In genomic region chr14:78090820-78091219, GRCh38 we compare ENCODE assay signal across 26 cellular contexts.
DNase-seq lines count a peak whose midpoint lies in the region; ATAC-seq, FAIRE-seq and TF ChIP-seq lines count a peak whose summit lies in the region.
"Had no signal": no experiment of that assay in that cellular context is flagged by ENCODE, and none has a peak within 500 bp of the region (broad histone marks: within the 10 kb centered on the region; RNA-seq: fewer than 3 reads in every experiment).

No MANE protein-coding gene starts in this region.

- H3K36me3 Mint-ChIP-seq in endodermal cell (ENCODE audit: low read depth): no peaks in the 10 kb centered on the region
- H3K36me3 Mint-ChIP-seq: CD14-positive monocyte; CD4-positive, alpha-beta memory T cell; CD4-positive, CD25-positive, alpha-beta regulatory T cell; CD8-positive, alpha-beta memory T cell had no signal

- no peak for TF ChIP-seq EP300 in HepG2 (IDR thresholded peaks at IDR 0.05; ENCODE audit: low read depth in 2 of 2, low read length in 2 of 2)
- TF ChIP-seq EP300 in HepG2 (CRISPR knock-in tag; IDR thresholded peaks at IDR 0.05; ENCODE audit: borderline replicate concordance): no peak

- H3K4me1 ChIP-seq in HepG2 (ENCODE audit: insufficient read depth, low read length): peaks cover 22% of the 10 kb centered on the region
- no peaks in the 10 kb centered on the region for H3K4me1 ChIP-seq in right lobe of liver
- H3K4me1 ChIP-seq in endodermal cell (ENCODE audit: control insufficient read depth, insufficient read depth, low read length): no peaks in the 10 kb centered on the region
- no peaks in the 10 kb centered on the region for H3K4me1 ChIP-seq in testis
- H3K4me1 ChIP-seq: BE2C had no signal

- TF ChIP-seq CTCF in HepG2 (CRISPR knock-in tag; IDR thresholded peaks at IDR 0.05) (no peak), right lobe of liver (IDR thresholded peaks at IDR 0.05) (no peak), endodermal cell (conservative IDR thresholded peaks at IDR 0.05) (no peak), testis (IDR thresholded peaks at IDR 0.05) (no peak)

- 4% methylated on average over 7 of the region's 9 CpGs for WGBS in HepG2 (ENCODE audit: low lambda C conversion rate)
- 61% methylated on average over 5 of the region's 9 CpGs for WGBS in right lobe of liver (ENCODE audit: insufficient coverage, low coverage, low lambda C conversion rate, missing lambda C conversion rate)
- WGBS in endodermal cell (ENCODE audit: insufficient coverage in 1 of 2, insufficient read length in 1 of 2), 2 experiments: 95 to 96% methylated on average over 7 to 9 of the region's 9 CpGs
- WGBS in testis, 2 donors: 62 to 78% methylated on average over 8 to 9 of the region's 9 CpGs

- no peak overlapping the region for H3K4me2 ChIP-seq in HepG2 (ENCODE audit: low read depth, low read length)
- H3K4me2 ChIP-seq: BLaER1 had no signal

- no peaks in the 10 kb centered on the region for H3K9me3 Mint-ChIP-seq in endodermal cell
- H3K9me3 Mint-ChIP-seq: CD4-positive, alpha-beta memory T cell had no signal

- POLR2A ChIA-PET in HepG2 (lab: Yijun Ruan, JAX): no interaction called here

- no peaks in the 10 kb centered on the region for H4K20me1 ChIP-seq in HepG2 (ENCODE audit: insufficient read depth, low read length)
- H4K20me1 ChIP-seq: BLaER1 had no signal

- no peak overlapping the region for H3K27ac Mint-ChIP-seq in endodermal cell
- H3K27ac Mint-ChIP-seq: CD14-positive monocyte; CD4-positive, alpha-beta memory T cell; CD8-positive, alpha-beta memory T cell had no signal

- peak; percentile 41 for DNase-seq in HepG2 (ENCODE audit: low spot score)
- no peak for DNase-seq in right lobe of liver
- peak; percentile 12 for DNase-seq in endodermal cell
- no peak for DNase-seq in activated CD4-positive, alpha-beta T cell treated with anti-CD3 and anti-CD28 coated beads, Interleukin-2, amount 50 U/mL, for 1 hour
- DNase-seq in testis: no peak
- DNase-seq: 8988T; ACHN; BE2C; C1 segment of cervical spinal cord; CD4-positive, alpha-beta memory T cell; CD4-positive, CD25-positive, alpha-beta regulatory T cell; CD8-positive, alpha-beta memory T cell; COR-L47; DMS 273 treated with DMSO at 0.1 percent for 48 hours; DMS153; DMS53; DMS79; DND-41; EL; GDM1 had no signal

- H3K9me3 ChIP-seq in HepG2 (ENCODE audit: low read length) (no peaks in the 10 kb centered on the region), right lobe of liver (no peaks in the 10 kb centered on the region), endodermal cell (ENCODE audit: control insufficient read depth, low read length) (no peaks in the 10 kb centered on the region), testis (no peaks in the 10 kb centered on the region)
- H3K9me3 ChIP-seq: BE2C, BLaER1 had no signal

- no peak overlapping the region for H3K4me3 ChIP-seq in HepG2 (replicated peaks in 1 of 3; ENCODE audit: insufficient read depth in 1 of 3, low read depth in 2 of 3, low read length in 3 of 3)
- no peak overlapping the region for H3K4me3 ChIP-seq in right lobe of liver
- H3K4me3 ChIP-seq in endodermal cell (ENCODE audit: low read length): no peak overlapping the region
- H3K4me3 ChIP-seq in testis: no peak overlapping the region
- H3K4me3 ChIP-seq: BLaER1, GM12878 had no signal

- H3K4me1 Mint-ChIP-seq in endodermal cell: peaks cover 3% of the 10 kb centered on the region
- H3K4me1 Mint-ChIP-seq: CD14-positive monocyte; CD4-positive, alpha-beta memory T cell; CD4-positive, CD25-positive, alpha-beta regulatory T cell; CD8-positive, alpha-beta memory T cell had no signal

- H3K36me3 ChIP-seq in HepG2 (replicated peaks in 1 of 2; ENCODE audit: control insufficient read depth in 1 of 2, insufficient read depth in 2 of 2, low read length in 2 of 2) (no peaks in the 10 kb centered on the region), right lobe of liver (no peaks in the 10 kb centered on the region), endodermal cell (ENCODE audit: control insufficient read depth, insufficient read depth, low read length) (no peaks in the 10 kb centered on the region), testis (ENCODE audit: low read depth, missing control alignments) (no peaks in the 10 kb centered on the region)
- H3K36me3 ChIP-seq: BE2C, BLaER1 had no signal

- TF ChIP-seq POLR2A in HepG2 (IDR thresholded peaks at IDR 0.05; ENCODE audit: insufficient read depth in 1 of 2, low read depth in 2 of 2, low read length in 2 of 2) (no peak), right lobe of liver (IDR thresholded peaks at IDR 0.05) (no peak), testis (IDR thresholded peaks at IDR 0.05) (no peak)

- H3K9ac ChIP-seq in HepG2 (ENCODE audit: insufficient read depth, low read depth, low read length) (no peak overlapping the region), endodermal cell (ENCODE audit: extremely low read depth, low read length, poor library complexity, severe bottlenecking) (no peak overlapping the region)
- H3K9ac ChIP-seq: BLaER1 had no signal

- ATAC-seq in HepG2 (peak; percentile 79), right lobe of liver (no peak)
- ATAC-seq: GM12878 had no signal

- H3K27me3 ChIP-seq in HepG2 (ENCODE audit: control insufficient read depth in 1 of 2, insufficient read depth in 2 of 2, low read length in 2 of 2): peaks cover 7 to 55% of the 10 kb centered on the region in 2 experiments; a peak in 4 of 5 replicates
- H3K27me3 ChIP-seq in right lobe of liver: no peaks in the 10 kb centered on the region
- H3K27me3 ChIP-seq in endodermal cell (ENCODE audit: control insufficient read depth, insufficient read depth, low read length, poor library complexity, severe bottlenecking): no peaks in the 10 kb centered on the region
- no peaks in the 10 kb centered on the region for H3K27me3 ChIP-seq in testis
- H3K27me3 ChIP-seq: BLaER1 had no signal

- H3K79me2 ChIP-seq in HepG2 (ENCODE audit: insufficient read depth, low read length): no peaks in the 10 kb centered on the region

- TF ChIP-seq RAD21 in HepG2 (CRISPR knock-in tag; IDR thresholded peaks at IDR 0.05): no peak

- H3K4me3 Mint-ChIP-seq in endodermal cell: no peak overlapping the region
- H3K4me3 Mint-ChIP-seq: CD4-positive, alpha-beta memory T cell; CD4-positive, CD25-positive, alpha-beta regulatory T cell; CD8-positive, alpha-beta memory T cell had no signal

- in situ Hi-C loops in HepG2 (cut with HindIII; ENCODE audit: extremely low pct_ligation_motif_present, low pct_unique_long_range_greater_than_20kb): no loop called here

- CTCF ChIA-PET in HepG2 (lab: Yijun Ruan, JAX; ENCODE audit: low intra/inter-chr PET ratio, low total read pairs): no interaction called here

- no peak overlapping the region for H2AFZ ChIP-seq in HepG2 (ENCODE audit: low read length)

- BruUV-seq in HepG2 (replicated peaks; lab: Mats Ljungman, UMichigan): no TSS peak

- FAIRE-seq in HepG2 (lab: Jason Lieb, UNC): peak; percentile 26
- FAIRE-seq: A204.1, GM12878, GM12892, GM18507 had no signal

- H3K27ac ChIP-seq in HepG2 (ENCODE audit: extremely low read length, insufficient read depth, low read length): no peak overlapping the region
- no peak overlapping the region for H3K27ac ChIP-seq in right lobe of liver
- no peak overlapping the region for H3K27ac ChIP-seq in endodermal cell (ENCODE audit: low read depth, low read length)
- H3K27ac ChIP-seq in testis: no peak overlapping the region
- H3K27ac ChIP-seq: BLaER1 had no signal

- H3K27me3 Mint-ChIP-seq in endodermal cell (ENCODE audit: insufficient read depth): no peaks in the 10 kb centered on the region
- H3K27me3 Mint-ChIP-seq: CD4-positive, CD25-positive, alpha-beta regulatory T cell had no signal

- intact Hi-C loops in HepG2 (cut with micrococcal nuclease; ENCODE audit: unreplicated experiment) (no loop called here), right lobe of liver (cut with DNase I) (no loop called here), testis (cut with DNase I; ENCODE audit: low total_unique reads) (no loop called here)

TF ChIP-seq in HepG2, 621 proteins besides CTCF, POLR2A, EP300 and RAD21:
- TF ChIP-seq KDM1A (CRISPR knock-in tag; IDR thresholded peaks at IDR 0.05) (0 out of 2 replicates have a peak, but pooled peaks have one; percentile 28), NR2F6 (IDR thresholded peaks at IDR 0.05) (no peak), NR2F6 (CRISPR knock-in tag; IDR thresholded peaks at IDR 0.05) (0 out of 2 replicates have a peak, but pooled peaks have one; percentile 7), TRIM22 (IDR thresholded peaks at IDR 0.05) (no peak), FOXO1 (CRISPR knock-in tag; IDR thresholded peaks at IDR 0.05) (0 out of 2 replicates have a peak, but pooled peaks have one; percentile 33), XRCC5 (optimal IDR thresholded peaks at IDR 0.05; ENCODE audit: low read length) (peak; percentile 31), KMT2A (CRISPR knock-in tag; IDR thresholded peaks at IDR 0.05) (no peak), SOX5 (CRISPR knock-in tag; IDR thresholded peaks at IDR 0.05; ENCODE audit: borderline replicate concordance) (peak; percentile 70; the same call in 1 of the 2 replicates), ZNF629 (CRISPR knock-in tag; conservative IDR thresholded peaks at IDR 0.05) (peak; percentile 86), FOXA1 (IDR thresholded peaks at IDR 0.05) (no peak), FOXA1 (CRISPR knock-in tag; IDR thresholded peaks at IDR 0.05) (peak; percentile 39; the same call in 1 of the 2 replicates), FOXA3 (CRISPR knock-in tag; IDR thresholded peaks at IDR 0.05) (peak; percentile 24; the same call in 1 of the 2 replicates), SOX13 (IDR thresholded peaks at IDR 0.05) (no peak), SOX13 (CRISPR knock-in tag; conservative IDR thresholded peaks at IDR 0.05 in 1 of 2, IDR thresholded peaks at IDR 0.05 in 1 of 2) (peak in 1 of 2 experiments; percentile 85; a peak in 2 of 4 replicates), ZNF644 (CRISPR knock-in tag; IDR thresholded peaks at IDR 0.05; ENCODE audit: low read depth) (peak; percentile 56; the same call in 1 of the 2 replicates), SOX6 (IDR thresholded peaks at IDR 0.05) (no peak), SOX6 (CRISPR knock-in tag; IDR thresholded peaks at IDR 0.05) (peak; percentile 58), ZNF331 (CRISPR knock-in tag; IDR thresholded peaks at IDR 0.05) (0 out of 2 replicates have a peak, but pooled peaks have one; percentile 34), ZBTB20 (CRISPR knock-in tag; IDR thresholded peaks at IDR 0.05; ENCODE audit: borderline replicate concordance, low read depth) (no peak)

Comparison
In these comparisons a context has a peak if more than half of its experiments do, and no peak if none do; other contexts are left out.
1. DNase-seq: peak in HepG2 (single experiment) and endodermal cell (single experiment); none in right lobe of liver (0 of 3), activated CD4-positive, alpha-beta T cell treated with anti-CD3 and anti-CD28 coated beads, Interleukin-2, amount 50 U/mL, for 1 hour (single experiment) and testis (single experiment).